Comparison of ENCODE assay signal across 8 cellular contexts in the genomic region with DNA sequence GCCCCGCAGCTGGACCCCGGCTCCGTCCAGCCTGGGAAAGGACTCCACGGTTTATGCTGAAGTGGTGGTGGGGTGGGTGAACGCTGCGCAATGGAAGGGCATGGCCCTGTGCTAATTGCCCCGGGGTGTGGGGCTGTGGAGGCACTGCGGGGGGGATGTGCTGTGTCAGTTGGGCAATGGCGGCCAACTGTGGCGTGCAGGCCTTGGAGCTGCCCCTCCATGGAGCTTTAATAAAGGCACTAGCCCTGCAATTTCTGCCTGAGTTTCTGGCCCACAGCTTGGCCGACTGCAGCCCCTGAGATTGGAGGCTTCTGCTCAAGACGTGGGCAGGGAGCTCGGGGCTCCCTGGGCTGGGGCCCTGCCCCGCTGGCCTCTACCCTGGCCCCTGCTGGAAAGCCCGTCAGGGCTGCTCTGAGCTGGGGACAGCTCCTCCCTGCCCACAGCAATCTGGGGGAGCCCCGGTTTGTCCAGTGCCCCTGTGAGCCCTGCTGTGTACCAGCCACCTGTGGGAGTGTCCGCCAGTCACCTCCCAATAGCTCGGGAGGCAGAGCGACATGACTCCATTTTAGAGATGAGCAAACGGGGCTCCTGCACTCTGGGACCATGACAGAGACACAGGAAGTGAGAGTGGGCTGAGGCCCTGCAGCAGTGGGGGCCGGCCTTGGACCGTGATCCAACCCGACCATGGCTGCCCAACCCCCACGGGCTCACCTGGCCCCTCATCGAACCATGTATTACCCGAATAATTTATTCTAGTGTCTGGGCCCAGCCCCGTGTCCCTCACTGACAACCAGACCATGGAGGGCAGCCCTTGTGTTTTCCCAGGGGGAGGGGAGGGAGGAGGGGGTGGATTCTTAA. TPM values are rescaled to one million over a fixed set of nuclear protein-coding genes. Genes with fewer than 3 reads are reported as not detected.
DNase-seq lines count a peak whose midpoint lies in the region; ATAC-seq and TF ChIP-seq lines count a peak whose summit lies in the region.

No MANE protein-coding gene starts in this region.

- H4K20me1 ChIP-seq in OCI-LY3 (ENCODE audit: insufficient read depth, low read length), result no peaks in the 10 kb centered on the region

- peak overlapping the region; percentile 99 for H3K27ac ChIP-seq in OCI-LY3 (ENCODE audit: low read length)
- peak overlapping the region; percentile 77 to 96 (median 94) for H3K27ac ChIP-seq in body of pancreas
- peak overlapping the region; percentile 94 to 95 for H3K27ac ChIP-seq in thoracic aorta

- no peaks in the 10 kb centered on the region for H3K79me2 ChIP-seq in OCI-LY3 (ENCODE audit: low read length)

- H3K36me3 ChIP-seq in OCI-LY3 (replicated peaks; ENCODE audit: low read depth, low read length), result no peaks in the 10 kb centered on the region
- H3K36me3 ChIP-seq in body of pancreas (replicated peaks in 1 of 2; ENCODE audit: insufficient read depth in 1 of 2, low read depth in 2 of 2), result no peaks in the 10 kb centered on the region
- no peaks in the 10 kb centered on the region for H3K36me3 ChIP-seq in thoracic aorta

- DNase-seq in SIG-M5 treated with dmso at 0.1 percent for 504 hours (lab: John Stamatoyannopoulos, UW; ENCODE audit: unreplicated experiment) (peak; percentile 52), SIG-M5 (lab: John Stamatoyannopoulos, UW) (no peak), body of pancreas (no peak), mesothelial cell of epicardium (ENCODE audit: low spot score in 2 of 2, unreplicated experiment in 2 of 2) (no peak), thoracic aorta (ENCODE audit: low spot score) (no peak), NCI-H2171 treated with DMSO at 0.1 percent for 48 hours (lab: John Stamatoyannopoulos, UW) (no peak)

- no peak for ATAC-seq in body of pancreas
- no peak for ATAC-seq in thoracic aorta (ENCODE audit: insufficient number of reproducible peaks, low FRiP score, low read depth)
- ATAC-seq in GM19035 (IDR thresholded peaks at IDR 0.05; ENCODE audit: unreplicated experiment), result no peak

- peak overlapping the region; percentile 98 for H3K9ac ChIP-seq in OCI-LY3 (ENCODE audit: low read length)

- WGBS in body of pancreas, 2 donors, result 19 to 36% methylated on average over 7 to 27 of the region's 27 CpGs

- H2AFZ ChIP-seq in OCI-LY3 (ENCODE audit: low read depth, low read length), result no peak overlapping the region

- H3K4me1 Mint-ChIP-seq in mesothelial cell of epicardium, result peaks cover 20% of the 10 kb centered on the region

- H3K36me3 Mint-ChIP-seq in mesothelial cell of epicardium, result no peaks in the 10 kb centered on the region

- H3K9me3 ChIP-seq in OCI-LY3 (ENCODE audit: insufficient read depth, low read length), result no peaks in the 10 kb centered on the region
- H3K9me3 ChIP-seq in body of pancreas, result no peaks in the 10 kb centered on the region
- H3K9me3 ChIP-seq in thoracic aorta, result no peaks in the 10 kb centered on the region

- no peak for TF ChIP-seq CTCF in OCI-LY3 (IDR thresholded peaks at IDR 0.05; ENCODE audit: low read depth, low read length)
- TF ChIP-seq CTCF in body of pancreas (IDR thresholded peaks at IDR 0.05), result no peak
- no peak for TF ChIP-seq CTCF in mesothelial cell of epicardium (IDR thresholded peaks at IDR 0.05; ENCODE audit: unreplicated experiment)
- no peak for TF ChIP-seq CTCF in thoracic aorta (IDR thresholded peaks at IDR 0.05)

- TF ChIP-seq POLR2A in body of pancreas (IDR thresholded peaks at IDR 0.05), result peak in 1 of 3 donors; percentile 53

- intact Hi-C loops in body of pancreas (cut with DNase I), result no loop called here

- peak overlapping the region; percentile 89 for H3K4me2 ChIP-seq in OCI-LY3 (ENCODE audit: low read length)

- peak overlapping the region; percentile 79 for H3K27ac Mint-ChIP-seq in mesothelial cell of epicardium

- H3K9me3 Mint-ChIP-seq in mesothelial cell of epicardium, result no peaks in the 10 kb centered on the region

- H3K4me3 ChIP-seq in OCI-LY3 (ENCODE audit: low read length) (peak overlapping the region; percentile 80), body of pancreas (no peak overlapping the region), thoracic aorta (peak overlapping the region; percentile 64)

- peaks cover 40% of the 10 kb centered on the region for H3K4me1 ChIP-seq in OCI-LY3 (ENCODE audit: low read length)
- H3K4me1 ChIP-seq in body of pancreas, result peaks cover 49% of the 10 kb centered on the region
- H3K4me1 ChIP-seq in thoracic aorta (ENCODE audit: control insufficient read depth in 1 of 2, low read depth in 2 of 2), result peaks cover 16 to 31% of the 10 kb centered on the region in 2 donors

- H3K27me3 Mint-ChIP-seq in mesothelial cell of epicardium (ENCODE audit: low read depth), result no peaks in the 10 kb centered on the region

- H3K4me3 Mint-ChIP-seq in mesothelial cell of epicardium, result peak overlapping the region; percentile 48

- H3K27me3 ChIP-seq in OCI-LY3 (ENCODE audit: low read depth, low read length), result no peaks in the 10 kb centered on the region
- H3K27me3 ChIP-seq in body of pancreas, result no peaks in the 10 kb centered on the region
- H3K27me3 ChIP-seq in thoracic aorta (replicated peaks; ENCODE audit: insufficient read depth), result no peaks in the 10 kb centered on the region

RNA-seq across cellular contexts. Expression of a gene that starts 8.7 kb away (rescaled TPM):
- 10 to 100 TPM; 25.9 to 58.3 TPM for total RNA-seq in body of pancreas
- 1.1 to 1.3 TPM (median 1.2 TPM) in 3 replicates for total RNA-seq in mesothelial cell of epicardium
- total RNA-seq in thoracic aorta, result 10 to 100 TPM; 29.6 to 55.6 TPM

RNA-seq across cellular contexts. Expression of a gene that starts 17.4 kb away (rescaled TPM):
- total RNA-seq in body of pancreas (not detected), mesothelial cell of epicardium (not detected in 3 replicates), thoracic aorta (1 to 10 TPM in 1 of 2 donors, under 1 TPM in 1; 0.27 to 2.7 TPM)

RNA-seq across cellular contexts. Expression of a gene that starts 21.0 kb away (rescaled TPM):
- total RNA-seq in body of pancreas (10 to 100 TPM; 13.7 to 31.3 TPM), mesothelial cell of epicardium (43.1 to 50.8 TPM (median 45.4 TPM) in 3 replicates), thoracic aorta (10 to 100 TPM; 27.1 to 32.0 TPM)

RNA-seq across cellular contexts. Expression of a gene that starts 39.1 kb away (rescaled TPM):
- 1 to 10 TPM; 5.6 to 8.8 TPM for total RNA-seq in body of pancreas
- 33.4 to 37.1 TPM (median 34.7 TPM) in 3 replicates for total RNA-seq in mesothelial cell of epicardium
- 10 to 100 TPM in 1 of 2 donors, 1 to 10 TPM in 1; 8.3 to 15.2 TPM for total RNA-seq in thoracic aorta

Comparison
In these comparisons a context has a peak if more than half of its experiments do, and no peak if none do; other contexts are left out.
1. H3K4me3 ChIP-seq: peak in OCI-LY3 (single experiment) and thoracic aorta (single experiment); none in body of pancreas (0 of 2).
2. RNA of a gene that starts 8.7 kb away (total RNA-seq): 25.9 to 58.3 TPM in body of pancreas and 29.6 to 55.6 TPM in thoracic aorta; 1.1 to 1.3 TPM in mesothelial cell of epicardium; every median in the first group is over 10 times any median in the second.
3. Peak in every context shown above with its lines, with median percentiles within 50 percentile points of each other: H3K27ac ChIP-seq.